Comparison of ENCODE assay signal across 8 cellular contexts in the genomic region with DNA sequence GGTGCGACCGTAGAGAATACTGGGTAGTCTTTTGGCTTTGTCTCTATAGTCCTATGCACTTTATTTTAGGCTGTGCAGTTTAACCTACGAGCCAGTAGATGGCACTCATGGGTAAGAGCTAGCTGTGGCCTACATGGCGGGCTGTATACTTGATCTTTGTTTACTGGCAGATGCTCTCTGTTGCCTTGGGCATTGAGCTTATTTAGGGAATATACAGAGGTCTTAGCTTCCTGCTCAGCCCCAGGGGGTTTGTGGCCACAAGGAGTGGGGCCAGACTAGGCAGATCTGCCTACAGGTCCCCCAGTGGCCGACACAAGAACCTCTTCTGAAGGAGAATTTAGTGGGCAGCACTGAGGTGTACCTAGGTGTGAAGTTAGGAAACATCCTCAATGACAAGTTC.
A peak's percentile ranks its signal among the peaks of the same experiment; 100 is the strongest.
DNase-seq lines count a peak whose midpoint lies in the region; ATAC-seq, FAIRE-seq and TF ChIP-seq lines count a peak whose summit lies in the region.

No MANE protein-coding gene starts in this region.

- H3K9ac ChIP-seq in PC-3 (ENCODE audit: low read length): no peak overlapping the region

- intact Hi-C loops in Right ventricle myocardium inferior (cut with DNase I) (loop anchor here (2.0 to 5.0 kb wide), 2 partner anchors 177 to 323 kb away; no protein-coding TSS in a partner anchor), cardiac septum (cut with DNase I) (loop anchor here (2.0 kb wide), 1 partner anchor 179 kb away; no protein-coding TSS in a partner anchor), PC-3 (cut with micrococcal nuclease) (loop anchor here (1.0 to 10.0 kb wide), 3 partner anchors 177 to 815 kb away; no protein-coding TSS in a partner anchor)

- no peak overlapping the region for H3K4me3 Mint-ChIP-seq in effector memory CD8-positive, alpha-beta T cell
- H3K4me3 Mint-ChIP-seq in mesothelial cell of epicardium: no peak overlapping the region

- no peaks in the 10 kb centered on the region for H3K9me2 ChIP-seq in PC-3 (replicated peaks; ENCODE audit: low read length)

- H3K27me3 ChIP-seq in H7 (ENCODE audit: control insufficient read depth, insufficient read depth, low read length) (no peaks in the 10 kb centered on the region), PC-3 (ENCODE audit: low read length) (no peaks in the 10 kb centered on the region)

- H3K4me3 ChIP-seq in H7 (ENCODE audit: insufficient read depth, low read depth, low read length) (no peak overlapping the region), PC-3 (ENCODE audit: low read length) (no peak overlapping the region)

- H3K36me3 ChIP-seq in H7 (replicated peaks; ENCODE audit: control insufficient read depth, insufficient read depth, low read length): no peaks in the 10 kb centered on the region
- no peaks in the 10 kb centered on the region for H3K36me3 ChIP-seq in PC-3 (ENCODE audit: low read depth, low read length)

- no peak overlapping the region for H3K27ac ChIP-seq in PC-3 (ENCODE audit: low read length)

- no peak for DNase-seq in Right ventricle myocardium inferior (ENCODE audit: missing footprints)
- DNase-seq in cardiac septum (ENCODE audit: low spot score): no peak
- peak; percentile 9 for DNase-seq in H7
- peak; percentile 67 for DNase-seq in KBM-7
- DNase-seq in PC-3: peak; percentile 42
- DNase-seq in effector memory CD8-positive, alpha-beta T cell: no peak
- DNase-seq in mesothelial cell of epicardium (ENCODE audit: low spot score in 2 of 2, unreplicated experiment in 2 of 2): no peak
- no peak for DNase-seq in RCC 7860 (ENCODE audit: low spot score)

- TF ChIP-seq CTCF in PC-3 (conservative IDR thresholded peaks at IDR 0.05; ENCODE audit: low read depth, low read length): peak; percentile 85
- peak; percentile 59 for TF ChIP-seq CTCF in mesothelial cell of epicardium (IDR thresholded peaks at IDR 0.05; ENCODE audit: unreplicated experiment)

- BruUV-seq in PC-3 (replicated peaks; lab: Mats Ljungman, UMichigan): no TSS peak

- no peak overlapping the region for H3K4me2 ChIP-seq in PC-3 (ENCODE audit: low read length)

- peak overlapping the region; percentile 78 for H2AFZ ChIP-seq in PC-3 (ENCODE audit: low read length)

- H3F3A ChIP-seq in PC-3 (ENCODE audit: low read length, unreplicated experiment): no peaks in the 10 kb centered on the region

- no peaks in the 10 kb centered on the region for H3K27me3 Mint-ChIP-seq in effector memory CD8-positive, alpha-beta T cell
- no peaks in the 10 kb centered on the region for H3K27me3 Mint-ChIP-seq in mesothelial cell of epicardium (ENCODE audit: low read depth)

- H3K27ac Mint-ChIP-seq in effector memory CD8-positive, alpha-beta T cell: no peak overlapping the region
- H3K27ac Mint-ChIP-seq in mesothelial cell of epicardium: no peak overlapping the region

- ATAC-seq in Right ventricle myocardium inferior: peak; percentile 79
- ATAC-seq in PC-3: peak; percentile 97
- peak; percentile 31 for ATAC-seq in effector memory CD8-positive, alpha-beta T cell (replicated peaks)

- H3K4me1 Mint-ChIP-seq in effector memory CD8-positive, alpha-beta T cell (ENCODE audit: low read depth in 2 of 2): no peaks in the 10 kb centered on the region
- H3K4me1 Mint-ChIP-seq in mesothelial cell of epicardium: peaks cover 4% of the 10 kb centered on the region

- no peaks in the 10 kb centered on the region for H4K20me1 ChIP-seq in PC-3 (ENCODE audit: low read length)

- no peak for FAIRE-seq in RCC 7860 (lab: Jason Lieb, UNC)

- in situ Hi-C loops in KBM-7 (cut with MboI; ENCODE audit: low pct_unique_long_range_greater_than_20kb, low sequenced_read_pairs): loop anchor here (10.0 to 25.0 kb wide), 2 partner anchors 165 to 307 kb away; no protein-coding TSS in a partner anchor

- H3K4me1 ChIP-seq in PC-3 (ENCODE audit: insufficient read depth, low read length): no peaks in the 10 kb centered on the region

- POLR2A ChIA-PET in PC-3 (lab: Charles Lee; ENCODE audit: unreplicated experiment): no interaction called here

- CTCF ChIA-PET in PC-3 (lab: Charles Lee): interaction anchor here (1.2 kb wide), 1 partner anchor 177 kb away, joined by 9 read pairs; no protein-coding TSS in a partner anchor

- H3K36me3 Mint-ChIP-seq in effector memory CD8-positive, alpha-beta T cell (ENCODE audit: insufficient read depth): no peaks in the 10 kb centered on the region
- H3K36me3 Mint-ChIP-seq in mesothelial cell of epicardium: no peaks in the 10 kb centered on the region

- no peaks in the 10 kb centered on the region for H3K79me2 ChIP-seq in PC-3 (ENCODE audit: low read length)

- H3K9me3 Mint-ChIP-seq in effector memory CD8-positive, alpha-beta T cell: no peaks in the 10 kb centered on the region
- peaks cover 28% of the 10 kb centered on the region for H3K9me3 Mint-ChIP-seq in mesothelial cell of epicardium

- no peaks in the 10 kb centered on the region for H3K9me3 ChIP-seq in PC-3 (ENCODE audit: low read length)

Comparison
In these comparisons a context has a peak if more than half of its experiments do, and no peak if none do; other contexts are left out.
1. ATAC-seq: peak in every context shown above with its lines; median percentile 97 in PC-3; 79 in Right ventricle myocardium inferior; 31 in effector memory CD8-positive, alpha-beta T cell.
2. DNase-seq: peak in H7 (single experiment), KBM-7 (single experiment) and PC-3 (single experiment); none in Right ventricle myocardium inferior (single experiment), cardiac septum (single experiment), effector memory CD8-positive, alpha-beta T cell (0 of 3), mesothelial cell of epicardium (0 of 2) and RCC 7860 (single experiment).